In the genomic region with DNA sequence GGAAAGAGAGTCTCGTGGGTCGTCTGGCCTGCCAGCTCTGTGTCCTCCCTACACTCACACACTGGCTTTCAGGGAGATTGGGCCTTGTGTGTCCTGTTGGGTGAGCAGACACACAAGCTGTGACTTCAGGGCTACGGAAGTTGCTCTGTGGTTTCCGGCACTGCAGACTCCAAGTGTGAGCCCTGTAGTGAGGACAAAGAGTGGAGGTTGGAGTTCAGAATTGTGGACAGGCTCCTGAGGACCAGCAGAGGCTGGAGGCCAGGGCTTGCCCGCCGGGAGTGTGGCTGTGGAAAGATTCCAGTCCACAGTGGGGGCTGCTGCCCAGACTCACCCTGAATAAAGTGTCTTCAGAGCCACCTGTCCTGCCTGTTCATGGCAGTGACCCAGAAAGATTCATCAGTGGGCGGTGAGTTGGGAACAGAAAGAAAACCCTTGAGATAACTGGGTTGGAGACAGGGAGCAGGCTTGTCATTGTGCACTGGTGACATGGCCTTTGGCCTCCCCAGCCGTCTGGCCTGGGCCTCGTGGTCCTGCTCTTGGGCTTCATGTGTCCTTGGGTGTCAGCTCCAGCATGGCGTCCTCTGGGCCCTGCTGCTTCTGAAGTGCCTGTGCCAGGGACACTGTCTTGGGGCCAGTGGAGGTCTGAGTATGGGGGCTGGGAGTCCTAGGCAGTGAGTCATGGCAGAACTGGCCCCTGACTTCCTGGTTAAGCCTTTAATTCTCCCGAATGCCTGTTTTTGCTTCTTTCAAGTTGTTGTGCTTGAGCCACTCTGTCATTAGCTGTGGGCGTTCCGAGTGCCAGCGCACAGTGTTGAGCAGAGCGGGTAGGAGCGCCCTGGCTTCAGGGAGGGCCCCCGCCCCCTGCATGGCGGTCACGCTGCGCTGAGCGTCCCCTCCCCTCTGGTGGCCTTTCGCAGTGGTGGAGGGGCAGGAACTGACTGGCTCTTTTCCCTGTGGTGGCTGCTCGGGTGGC, we compare ENCODE assay signal across 8 cellular contexts. TPM values are rescaled to one million over a fixed set of nuclear protein-coding genes. Genes with fewer than 3 reads are reported as not detected.
A peak's percentile ranks its signal among the peaks of the same experiment; 100 is the strongest.
DNase-seq lines count a peak whose midpoint lies in the region; ATAC-seq, FAIRE-seq and TF ChIP-seq lines count a peak whose summit lies in the region.

No MANE protein-coding gene starts in this region.

- CTCF ChIA-PET in HEK293 (lab: Yijun Ruan, JAX) = interaction anchor here (0.8 kb wide), 1 partner anchor 167 kb away, joined by 3 read pairs; no protein-coding TSS in a partner anchor

- H3K9me3 ChIP-seq in BE2C (no peaks in the 10 kb centered on the region; the same call in 1 of the 2 replicates), HEK293 (ENCODE audit: control insufficient read depth, insufficient read depth, low read depth, low read length) (no peaks in the 10 kb centered on the region), T-helper 17 cell (ENCODE audit: control insufficient read depth, low read length, poor library complexity, severe bottlenecking) (no peaks in the 10 kb centered on the region), astrocyte (ENCODE audit: insufficient read depth, low read depth, low read length) (no peaks in the 10 kb centered on the region)

- H3K27ac Mint-ChIP-seq in T-helper 17 cell = peak overlapping the region; percentile 99
- H3K27ac Mint-ChIP-seq in astrocyte (ENCODE audit: unreplicated experiment) = peak overlapping the region; percentile 92

- H3K9me3 Mint-ChIP-seq in astrocyte (ENCODE audit: unreplicated experiment) = no peaks in the 10 kb centered on the region

- no peak for TF ChIP-seq CTCF in BE2C (IDR thresholded peaks at IDR 0.05; ENCODE audit: low read depth, low read length)
- no peak for TF ChIP-seq CTCF in HEK293 (tag by site-specific recombination; IDR thresholded peaks at IDR 0.05)
- TF ChIP-seq CTCF in astrocyte (IDR thresholded peaks at IDR 0.05; ENCODE audit: insufficient read depth, low read depth, low read length) = no peak

- no peaks in the 10 kb centered on the region for H3K27me3 ChIP-seq in BE2C
- no peaks in the 10 kb centered on the region for H3K27me3 ChIP-seq in astrocyte (ENCODE audit: insufficient read depth, low read length)

- DNase-seq in BE2C = peak; percentile 63
- DNase-seq in T-helper 17 cell = peak in 1 of 3 donors; percentile 34
- peak; percentile 79 for DNase-seq in astrocyte (ENCODE audit: low read depth)
- DNase-seq in iris pigment epithelial cell (ENCODE audit: low read depth) = peak; percentile 82
- peak; percentile 68 for DNase-seq in stimulated activated CD4-positive, alpha-beta T cell treated with anti-CD3 and anti-CD28 coated beads, Interleukin-1b, Interleukin-23, amount 100 ng/mL, for 48 hours
- no peak for DNase-seq in inferior parietal cortex (ENCODE audit: extremely low spot score)

- H3K4me1 Mint-ChIP-seq in T-helper 17 cell = peaks cover 39% of the 10 kb centered on the region
- peaks cover 34% of the 10 kb centered on the region for H3K4me1 Mint-ChIP-seq in astrocyte (ENCODE audit: low read depth, unreplicated experiment)

- H4K20me1 ChIP-seq in astrocyte (ENCODE audit: insufficient read depth, low read length) = peaks cover 4% of the 10 kb centered on the region

- H3K36me3 Mint-ChIP-seq in T-helper 17 cell (ENCODE audit: low read depth) (peaks cover 4% of the 10 kb centered on the region), astrocyte (ENCODE audit: low read depth, unreplicated experiment) (peaks cover 2% of the 10 kb centered on the region)

- H3K79me2 ChIP-seq in astrocyte (ENCODE audit: insufficient read depth, low read length) = peaks cover 15% of the 10 kb centered on the region

- peak overlapping the region; percentile 57 for H3K9ac ChIP-seq in astrocyte (ENCODE audit: low read length)

- H3K4me1 ChIP-seq in BE2C = peaks cover 23% of the 10 kb centered on the region
- H3K4me1 ChIP-seq in HEK293 (ENCODE audit: control insufficient read depth, insufficient read depth, low read length) = peaks cover 11% of the 10 kb centered on the region
- peaks cover 27% of the 10 kb centered on the region for H3K4me1 ChIP-seq in astrocyte (ENCODE audit: insufficient read depth, low read length)

- H3K27ac ChIP-seq in HEK293 (ENCODE audit: extremely low read depth, low read depth, low read length) = no peak overlapping the region
- peak overlapping the region; percentile 41 for H3K27ac ChIP-seq in astrocyte (ENCODE audit: low read depth, low read length)

- POLR2A ChIA-PET in HEK293 (lab: Yijun Ruan, JAX) = no interaction called here

- H3K4me2 ChIP-seq in astrocyte (ENCODE audit: low read length) = peak overlapping the region; percentile 78

- H3K36me3 ChIP-seq in BE2C (no peaks in the 10 kb centered on the region; the same call in 1 of the 2 replicates), HEK293 (ENCODE audit: control insufficient read depth in 2 of 2, insufficient read depth in 1 of 2, low read length in 2 of 2) (peaks cover 0 to 2% of the 10 kb centered on the region in 2 experiments; a peak in 2 of 3 replicates), astrocyte (ENCODE audit: insufficient read depth, low read length) (no peaks in the 10 kb centered on the region)

- H2AFZ ChIP-seq in astrocyte (ENCODE audit: low read depth, low read length) = peak overlapping the region; percentile 67

- no peak for FAIRE-seq in astrocyte (lab: Jason Lieb, UNC)

- H3K4me3 ChIP-seq in BE2C (ENCODE audit: low read depth, low read length) (no peak overlapping the region), HEK293 (ENCODE audit: low read depth, low read length) (no peak overlapping the region), astrocyte (ENCODE audit: insufficient read depth, low read depth, low read length) (peak overlapping the region; percentile 40)

- ATAC-seq in T-helper 17 cell (peak; percentile 35), GM18520 (IDR thresholded peaks at IDR 0.05; ENCODE audit: unreplicated experiment) (no peak)

- H3K4me3 Mint-ChIP-seq in T-helper 17 cell (peak overlapping the region; percentile 88), astrocyte (ENCODE audit: unreplicated experiment) (no peak overlapping the region)

- H3K27me3 Mint-ChIP-seq in T-helper 17 cell (no peaks in the 10 kb centered on the region), astrocyte (ENCODE audit: low read depth, unreplicated experiment) (no peaks in the 10 kb centered on the region)

TF ChIP-seq in HEK293, 187 proteins besides CTCF, POLR2A, EP300 and RAD21:
- TF ChIP-seq GLIS2 (tag by site-specific recombination; IDR thresholded peaks at IDR 0.05) (peak; percentile 34; the same call in 1 of the 2 replicates), ZNF10 (tag by site-specific recombination; IDR thresholded peaks at IDR 0.05) (peak; percentile 48; the same call in 1 of the 2 replicates), ZNF654 (tag by site-specific recombination; IDR thresholded peaks at IDR 0.05; ENCODE audit: low read depth) (no peak), ZNF600 (tag by site-specific recombination; IDR thresholded peaks at IDR 0.05) (peak; percentile 37; the same call in 1 of the 2 replicates), ZFHX2 (tag by site-specific recombination; conservative IDR thresholded peaks at IDR 0.05) (peak; percentile 32; the same call in 1 of the 2 replicates), ZNF426 (tag by site-specific recombination; IDR thresholded peaks at IDR 0.05) (no peak), GLIS1 (tag by site-specific recombination; IDR thresholded peaks at IDR 0.05) (0 out of 2 replicates have a peak, but pooled peaks have one; percentile 14), EGR2 (tag by site-specific recombination; IDR thresholded peaks at IDR 0.05; ENCODE audit: low read depth) (0 out of 2 replicates have a peak, but pooled peaks have one; percentile 4), ZNF585B (tag by site-specific recombination; IDR thresholded peaks at IDR 0.05) (no peak)

RNA-seq across cellular contexts. Expression of gene ZNF750, which starts 19.9 kb away (rescaled TPM):
- 0.54 TPM for polyA plus RNA-seq in BE2C (2012; ENCODE audit: insufficient read depth, insufficient read length, low read depth)
- total RNA-seq in T-helper 17 cell = not detected
- 0.07 and 0.34 TPM in 2 replicates for total RNA-seq in astrocyte
